ENCODE assay signal across 13 cellular contexts in genomic region chr3:38404286-38404685, GRCh38. TPM values are rescaled to one million over a fixed set of nuclear protein-coding genes. Genes with fewer than 3 reads are reported as not detected.
DNase-seq lines count a peak whose midpoint lies in the region; ATAC-seq and TF ChIP-seq lines count a peak whose summit lies in the region.
"Had no signal": no experiment of that assay in that cellular context is flagged by ENCODE, and none has a peak within 500 bp of the region (broad histone marks: within the 10 kb centered on the region; RNA-seq: fewer than 3 reads in every experiment).

No MANE protein-coding gene starts in this region.

- no peak overlapping the region for H2AFZ ChIP-seq in PC-3 (ENCODE audit: low read length)

- intact Hi-C loops in PC-3 (cut with micrococcal nuclease), result no loop called here

- no peak overlapping the region for H3K4me2 ChIP-seq in PC-3 (ENCODE audit: low read length)

- ATAC-seq in PC-3, result peak; percentile 24; the same call in 1 of the 2 replicates

- no peak overlapping the region for H3K9ac ChIP-seq in PC-3 (ENCODE audit: low read length)

- BruUV-seq in PC-3 (replicated peaks; lab: Mats Ljungman, UMichigan), result no TSS peak

- H3K9me3 ChIP-seq in PC-3 (ENCODE audit: low read length), result no peaks in the 10 kb centered on the region
- H3K9me3 ChIP-seq: Caco-2 had no signal

- no peak overlapping the region for H3K27ac ChIP-seq in PC-3 (ENCODE audit: low read length)
- H3K27ac ChIP-seq: skin epidermis had no signal

- H3K4me1 ChIP-seq in PC-3 (ENCODE audit: insufficient read depth, low read length), result no peaks in the 10 kb centered on the region
- H3K4me1 ChIP-seq: Caco-2 had no signal

- POLR2A ChIA-PET in PC-3 (lab: Charles Lee; ENCODE audit: unreplicated experiment), result no interaction called here

- H4K20me1 ChIP-seq in PC-3 (ENCODE audit: low read length), result no peaks in the 10 kb centered on the region

- peak; percentile 63 for DNase-seq in GM04503 (ENCODE audit: low read depth)
- peak; percentile 57 for DNase-seq in PC-3
- DNase-seq in foreskin fibroblast, result peak; percentile 20 to 76
- DNase-seq in retinal pigment epithelial cell (ENCODE audit: low read depth), result peak; percentile 16
- DNase-seq in G401 (ENCODE audit: low spot score), result no peak
- DNase-seq in COLO829 (ENCODE audit: low spot score), result no peak
- DNase-seq in NCI-H82 (lab: John Stamatoyannopoulos, UW), result no peak
- DNase-seq in NCI-H2081 treated with DMSO at 0.1 percent for 48 hours (lab: John Stamatoyannopoulos, UW), result no peak
- DNase-seq: activated CD4-positive, alpha-beta memory T cell treated with anti-CD3 and anti-CD28 coated beads, Interleukin-2, amount 10 ng/mL, durations not matched to agents 7 days and 5 days; Caco-2; effector memory CD4-positive, alpha-beta T cell; NCI-H1417 treated with DMSO at 0.1 percent for 48 hours had no signal

- no peak overlapping the region for H3K4me3 ChIP-seq in PC-3 (ENCODE audit: low read length)
- no peak overlapping the region for H3K4me3 ChIP-seq in foreskin fibroblast (ENCODE audit: low read depth in 1 of 2, low read length in 2 of 2)
- H3K4me3 ChIP-seq in retinal pigment epithelial cell (ENCODE audit: low read length), result no peak overlapping the region
- H3K4me3 ChIP-seq: skin epidermis had no signal

- H3K79me2 ChIP-seq in PC-3 (ENCODE audit: low read length), result no peaks in the 10 kb centered on the region

- H3K27me3 ChIP-seq in PC-3 (ENCODE audit: low read length), result no peaks in the 10 kb centered on the region

- TF ChIP-seq CTCF in PC-3 (conservative IDR thresholded peaks at IDR 0.05; ENCODE audit: low read depth, low read length), result no peak
- no peak for TF ChIP-seq CTCF in foreskin fibroblast (IDR thresholded peaks at IDR 0.05; ENCODE audit: low read depth, low read length)
- TF ChIP-seq CTCF in retinal pigment epithelial cell (conservative IDR thresholded peaks at IDR 0.05; ENCODE audit: low read depth, low read length), result no peak

- CTCF ChIA-PET in PC-3 (lab: Charles Lee), result no interaction called here

- H3K36me3 ChIP-seq in PC-3 (ENCODE audit: low read depth, low read length), result peaks cover 41% of the 10 kb centered on the region

- H3F3A ChIP-seq in PC-3 (ENCODE audit: low read length, unreplicated experiment), result no peaks in the 10 kb centered on the region

- no peaks in the 10 kb centered on the region for H3K9me2 ChIP-seq in PC-3 (replicated peaks; ENCODE audit: low read length)

- in situ Hi-C loops in G401 (cut with HindIII; ENCODE audit: low sequenced_read_pairs), result no loop called here

RNA-seq across cellular contexts. Expression of gene ACVR2B, which starts 49.4 kb away (rescaled TPM):
- 1.5 and 1.8 TPM in 2 replicates for total RNA-seq in PC-3 (2014; rRNA removed)
- 9.0 and 11.4 TPM in 2 replicates for total RNA-seq in G401 (2014; rRNA removed; shearing (Covaris generic))

RNA-seq across cellular contexts. Expression of gene XYLB, which starts 57.7 kb away (rescaled TPM):
- total RNA-seq in PC-3 (2014; rRNA removed), result 11.2 and 14.0 TPM in 2 replicates
- 3.1 and 3.4 TPM in 2 replicates for total RNA-seq in G401 (2014; rRNA removed; shearing (Covaris generic))

Comparison
In these comparisons a context has a peak if more than half of its experiments do, and no peak if none do; other contexts are left out.
1. DNase-seq: peak in GM04503 (single experiment), PC-3 (single experiment), foreskin fibroblast (2 of 2) and retinal pigment epithelial cell (single experiment); none in G401 (single experiment), COLO829 (single experiment), NCI-H82 (single experiment) and NCI-H2081 treated with DMSO at 0.1 percent for 48 hours (single experiment).